ENCODE assay signal across 31 cellular contexts in genomic region chr7:47259682-47260081, GRCh38.
DNase-seq lines count a peak whose midpoint lies in the region; ATAC-seq, FAIRE-seq and TF ChIP-seq lines count a peak whose summit lies in the region.
"Had no signal": no experiment of that assay in that cellular context is flagged by ENCODE, and none has a peak within 500 bp of the region (broad histone marks: within the 10 kb centered on the region; RNA-seq: fewer than 3 reads in every experiment).

No MANE protein-coding gene starts in this region.

- no peak overlapping the region for H3K4me3 ChIP-seq in HEK293 (ENCODE audit: low read depth, low read length)
- no peak overlapping the region for H3K4me3 ChIP-seq in K562
- H3K4me3 ChIP-seq: A549; BLaER1; BLaER1 treated with 17β-estradiol and CSF1 and Interleukin-3, amounts not matched to agents 10 nM and 100 nM had no signal

- no peak for TF ChIP-seq POLR2A in K562 (conservative IDR thresholded peaks at IDR 0.05)

- WGBS in K562 (ENCODE audit: insufficient coverage, low coverage, missing lambda C conversion rate) = 4% methylated on average over 2 of the region's 2 CpGs

- no peak for TF ChIP-seq EP300 in K562 (IDR thresholded peaks at IDR 0.05; ENCODE audit: low read length)

- no peaks in the 10 kb centered on the region for H3K9me1 ChIP-seq in K562 (ENCODE audit: control insufficient read depth, insufficient read depth, low read length)

- intact Hi-C loops in K562 (cut with micrococcal nuclease) = loop anchor here (10.0 kb wide), 1 partner anchor 855 kb away; no protein-coding TSS in a partner anchor

- CTCF ChIA-PET in HEK293 (lab: Yijun Ruan, JAX) = no interaction called here
- CTCF ChIA-PET in K562 (lab: Yijun Ruan, JAX; ENCODE audit: low intra/inter-chr PET ratio) = interaction anchor here (0.7 kb wide), 1 partner anchor 1600 kb away, joined by 3 read pairs; no protein-coding TSS in a partner anchor

- ATAC-seq in K562 (no peak), HG03108 (IDR thresholded peaks at IDR 0.05; ENCODE audit: unreplicated experiment) (no peak)
- ATAC-seq: A549; CD8-positive, alpha-beta T cell had no signal

- H4K20me1 ChIP-seq in K562 (replicated peaks; ENCODE audit: control insufficient read depth, insufficient read depth, low read length) = peaks cover 6% of the 10 kb centered on the region
- H4K20me1 ChIP-seq: BLaER1; BLaER1 treated with 17β-estradiol and CSF1 and Interleukin-3, amounts not matched to agents 10 nM and 100 nM had no signal

- H3K9me3 ChIP-seq in HEK293 (ENCODE audit: control insufficient read depth, insufficient read depth, low read depth, low read length) (no peaks in the 10 kb centered on the region), K562 (replicated peaks; ENCODE audit: control insufficient read depth, insufficient read depth, low read depth, low read length) (no peaks in the 10 kb centered on the region)
- H3K9me3 ChIP-seq: A549, BE2C, BLaER1, Caco-2 had no signal

- TF ChIP-seq CTCF in HEK293 (tag by site-specific recombination; IDR thresholded peaks at IDR 0.05) (no peak), K562 (IDR thresholded peaks at IDR 0.05 in 2 of 3, conservative IDR thresholded peaks at IDR 0.05 in 1 of 3; ENCODE audit: insufficient read depth in 2 of 3, low read depth in 1 of 3, low read length in 3 of 3) (no peak)

- BruUV-seq in K562 (replicated peaks; lab: Mats Ljungman, UMichigan) = no TSS peak

- H3K79me2 ChIP-seq in K562 (ENCODE audit: control insufficient read depth, insufficient read depth, low read length) = no peaks in the 10 kb centered on the region

- TF ChIP-seq RAD21 in K562 (CRISPR knock-in tag; conservative IDR thresholded peaks at IDR 0.05 in 1 of 2, IDR thresholded peaks at IDR 0.05 in 1 of 2) = no peak

- DNase-seq in K562 (ENCODE audit: extremely low read depth in 1 of 4, low spot score in 3 of 4) = no peak
- no peak for DNase-seq in activated CD4-positive, alpha-beta T cell treated with anti-CD3 and anti-CD28 coated beads, Interleukin-2, amount 50 U/mL, for 48 hours
- DNase-seq: 8988T; ACHN; AML-193; BE2C; C1 segment of cervical spinal cord; Calu3; CD4-positive, alpha-beta memory T cell; CD4-positive, alpha-beta T cell; CD4-positive, CD25-positive, alpha-beta regulatory T cell; CD8-positive, alpha-beta memory T cell; CD8-positive, alpha-beta T cell; COR-L47; DMS 273 treated with DMSO at 0.1 percent for 48 hours; DMS153; DMS53; DMS79; DMS79 treated with DMSO at 0.1 percent for 48 hours; DND-41; EL had no signal

- in situ Hi-C loops in K562 (cut with MboI) = loop anchor here (5.0 kb wide), 1 partner anchor 573 kb away; no protein-coding TSS in a partner anchor

- H2AFZ ChIP-seq in K562 (ENCODE audit: low read depth, low read length) = no peak overlapping the region

- H3K27me3 ChIP-seq in K562 (ENCODE audit: control insufficient read depth in 2 of 2, insufficient read depth in 2 of 2, low read length in 2 of 2) = peaks cover 0 to 12% of the 10 kb centered on the region in 2 experiments; a peak in 2 of 5 replicates
- H3K27me3 ChIP-seq: BE2C; BLaER1; BLaER1 treated with 17β-estradiol and CSF1 and Interleukin-3, amounts not matched to agents 10 nM and 100 nM had no signal

- POLR2A ChIA-PET in HEK293 (lab: Yijun Ruan, JAX) (no interaction called here), K562 (lab: Yijun Ruan, JAX) (no interaction called here)

- no peak for FAIRE-seq in K562 (lab: Jason Lieb, UNC)
- FAIRE-seq: A204.1, A549, D721Med had no signal

- H3K9ac ChIP-seq in K562 (ENCODE audit: insufficient read depth in 1 of 2, low read depth in 2 of 2, low read length in 2 of 2) = no peak overlapping the region
- H3K9ac ChIP-seq: BLaER1; BLaER1 treated with 17β-estradiol and CSF1 and Interleukin-3, amounts not matched to agents 10 nM and 100 nM had no signal

- H3K4me1 ChIP-seq in HEK293 (ENCODE audit: control insufficient read depth, insufficient read depth, low read length) (no peaks in the 10 kb centered on the region), K562 (replicated peaks in 1 of 2; ENCODE audit: control insufficient read depth in 2 of 2, insufficient read depth in 2 of 2, low read length in 2 of 2) (no peaks in the 10 kb centered on the region)
- H3K4me1 ChIP-seq: BE2C, Caco-2 had no signal

- no peaks in the 10 kb centered on the region for H3K36me3 ChIP-seq in HEK293 (ENCODE audit: control insufficient read depth in 2 of 2, insufficient read depth in 1 of 2, low read length in 2 of 2)
- H3K36me3 ChIP-seq in K562 (ENCODE audit: control insufficient read depth, insufficient read depth, low read length) = no peaks in the 10 kb centered on the region
- H3K36me3 ChIP-seq: BE2C; BLaER1; BLaER1 treated with 17β-estradiol and CSF1 and Interleukin-3, amounts not matched to agents 10 nM and 100 nM had no signal

- H3K27ac ChIP-seq in HEK293 (ENCODE audit: extremely low read depth, low read depth, low read length) (no peak overlapping the region), K562 (ENCODE audit: extremely low read depth, low read depth, low read length) (no peak overlapping the region)
- H3K27ac ChIP-seq: 22Rv1; A549; BLaER1; BLaER1 treated with 17β-estradiol and CSF1 and Interleukin-3, amounts not matched to agents 10 nM and 100 nM; C4-2B had no signal

- no peak overlapping the region for H3K4me2 ChIP-seq in K562 (ENCODE audit: insufficient read depth, low read length)
- H3K4me2 ChIP-seq: A549; BLaER1; BLaER1 treated with 17β-estradiol and CSF1 and Interleukin-3, amounts not matched to agents 10 nM and 100 nM had no signal

TF ChIP-seq in HEK293, 187 proteins besides CTCF, POLR2A, EP300 and RAD21:
- TF ChIP-seq PRDM1 (tag by site-specific recombination; IDR thresholded peaks at IDR 0.05) (peak; percentile 65), ZNF596 (tag by site-specific recombination; IDR thresholded peaks at IDR 0.05) (peak; percentile 64)
- TF ChIP-seq, protein P1, sequence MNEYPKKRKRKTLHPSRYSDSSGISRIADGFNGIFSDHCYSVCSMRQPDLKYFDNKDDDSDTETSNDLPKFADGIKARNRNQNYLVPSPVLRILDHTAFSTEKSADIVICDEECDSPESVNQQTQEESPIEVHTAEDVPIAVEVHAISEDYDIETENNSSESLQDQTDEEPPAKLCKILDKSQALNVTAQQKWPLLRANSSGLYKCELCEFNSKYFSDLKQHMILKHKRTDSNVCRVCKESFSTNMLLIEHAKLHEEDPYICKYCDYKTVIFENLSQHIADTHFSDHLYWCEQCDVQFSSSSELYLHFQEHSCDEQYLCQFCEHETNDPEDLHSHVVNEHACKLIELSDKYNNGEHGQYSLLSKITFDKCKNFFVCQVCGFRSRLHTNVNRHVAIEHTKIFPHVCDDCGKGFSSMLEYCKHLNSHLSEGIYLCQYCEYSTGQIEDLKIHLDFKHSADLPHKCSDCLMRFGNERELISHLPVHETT (tag by site-specific recombination; IDR thresholded peaks at IDR 0.05) = no peak

TF ChIP-seq in K562, 482 proteins besides CTCF, POLR2A, EP300 and RAD21:
- peak; percentile 36; the same call in 1 of the 2 replicates for TF ChIP-seq ZNF512 (tag; IDR thresholded peaks at IDR 0.05)
- no peak for TF ChIP-seq TOE1 (IDR thresholded peaks at IDR 0.05; ENCODE audit: borderline replicate concordance)
- TF ChIP-seq TOE1 (CRISPR knock-in tag; IDR thresholded peaks at IDR 0.05; ENCODE audit: borderline replicate concordance, low read depth) = no peak
TF ChIP-seq in K562: peak in this region for 1.
